Comparison of ENCODE assay signal across 1 cellular context in the genomic region with DNA sequence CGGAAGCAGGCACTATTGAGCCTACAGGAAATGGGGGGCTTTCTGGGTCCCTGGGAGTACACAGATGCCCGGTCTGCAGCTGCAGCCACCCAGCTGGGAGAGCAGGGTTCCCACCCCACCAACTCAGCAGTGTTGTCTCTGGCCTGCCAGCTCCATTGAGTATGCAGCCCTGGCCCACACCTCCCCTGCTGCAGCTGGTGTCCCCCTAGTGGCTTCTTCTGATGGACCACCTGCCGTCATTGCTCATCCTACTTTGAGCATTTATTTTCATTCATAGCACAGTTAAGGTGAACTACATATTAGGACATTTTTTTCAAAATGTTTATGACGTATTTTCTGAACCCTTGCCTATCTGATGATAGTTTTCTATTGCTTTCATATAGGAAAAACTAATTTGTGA.
TF ChIP-seq lines count a peak whose summit lies in the region.

No MANE protein-coding gene starts in this region.

TF ChIP-seq in GM23338, 12 proteins besides CTCF, POLR2A, EP300 and RAD21 (continued from another document):
- TF ChIP-seq, protein P1, sequence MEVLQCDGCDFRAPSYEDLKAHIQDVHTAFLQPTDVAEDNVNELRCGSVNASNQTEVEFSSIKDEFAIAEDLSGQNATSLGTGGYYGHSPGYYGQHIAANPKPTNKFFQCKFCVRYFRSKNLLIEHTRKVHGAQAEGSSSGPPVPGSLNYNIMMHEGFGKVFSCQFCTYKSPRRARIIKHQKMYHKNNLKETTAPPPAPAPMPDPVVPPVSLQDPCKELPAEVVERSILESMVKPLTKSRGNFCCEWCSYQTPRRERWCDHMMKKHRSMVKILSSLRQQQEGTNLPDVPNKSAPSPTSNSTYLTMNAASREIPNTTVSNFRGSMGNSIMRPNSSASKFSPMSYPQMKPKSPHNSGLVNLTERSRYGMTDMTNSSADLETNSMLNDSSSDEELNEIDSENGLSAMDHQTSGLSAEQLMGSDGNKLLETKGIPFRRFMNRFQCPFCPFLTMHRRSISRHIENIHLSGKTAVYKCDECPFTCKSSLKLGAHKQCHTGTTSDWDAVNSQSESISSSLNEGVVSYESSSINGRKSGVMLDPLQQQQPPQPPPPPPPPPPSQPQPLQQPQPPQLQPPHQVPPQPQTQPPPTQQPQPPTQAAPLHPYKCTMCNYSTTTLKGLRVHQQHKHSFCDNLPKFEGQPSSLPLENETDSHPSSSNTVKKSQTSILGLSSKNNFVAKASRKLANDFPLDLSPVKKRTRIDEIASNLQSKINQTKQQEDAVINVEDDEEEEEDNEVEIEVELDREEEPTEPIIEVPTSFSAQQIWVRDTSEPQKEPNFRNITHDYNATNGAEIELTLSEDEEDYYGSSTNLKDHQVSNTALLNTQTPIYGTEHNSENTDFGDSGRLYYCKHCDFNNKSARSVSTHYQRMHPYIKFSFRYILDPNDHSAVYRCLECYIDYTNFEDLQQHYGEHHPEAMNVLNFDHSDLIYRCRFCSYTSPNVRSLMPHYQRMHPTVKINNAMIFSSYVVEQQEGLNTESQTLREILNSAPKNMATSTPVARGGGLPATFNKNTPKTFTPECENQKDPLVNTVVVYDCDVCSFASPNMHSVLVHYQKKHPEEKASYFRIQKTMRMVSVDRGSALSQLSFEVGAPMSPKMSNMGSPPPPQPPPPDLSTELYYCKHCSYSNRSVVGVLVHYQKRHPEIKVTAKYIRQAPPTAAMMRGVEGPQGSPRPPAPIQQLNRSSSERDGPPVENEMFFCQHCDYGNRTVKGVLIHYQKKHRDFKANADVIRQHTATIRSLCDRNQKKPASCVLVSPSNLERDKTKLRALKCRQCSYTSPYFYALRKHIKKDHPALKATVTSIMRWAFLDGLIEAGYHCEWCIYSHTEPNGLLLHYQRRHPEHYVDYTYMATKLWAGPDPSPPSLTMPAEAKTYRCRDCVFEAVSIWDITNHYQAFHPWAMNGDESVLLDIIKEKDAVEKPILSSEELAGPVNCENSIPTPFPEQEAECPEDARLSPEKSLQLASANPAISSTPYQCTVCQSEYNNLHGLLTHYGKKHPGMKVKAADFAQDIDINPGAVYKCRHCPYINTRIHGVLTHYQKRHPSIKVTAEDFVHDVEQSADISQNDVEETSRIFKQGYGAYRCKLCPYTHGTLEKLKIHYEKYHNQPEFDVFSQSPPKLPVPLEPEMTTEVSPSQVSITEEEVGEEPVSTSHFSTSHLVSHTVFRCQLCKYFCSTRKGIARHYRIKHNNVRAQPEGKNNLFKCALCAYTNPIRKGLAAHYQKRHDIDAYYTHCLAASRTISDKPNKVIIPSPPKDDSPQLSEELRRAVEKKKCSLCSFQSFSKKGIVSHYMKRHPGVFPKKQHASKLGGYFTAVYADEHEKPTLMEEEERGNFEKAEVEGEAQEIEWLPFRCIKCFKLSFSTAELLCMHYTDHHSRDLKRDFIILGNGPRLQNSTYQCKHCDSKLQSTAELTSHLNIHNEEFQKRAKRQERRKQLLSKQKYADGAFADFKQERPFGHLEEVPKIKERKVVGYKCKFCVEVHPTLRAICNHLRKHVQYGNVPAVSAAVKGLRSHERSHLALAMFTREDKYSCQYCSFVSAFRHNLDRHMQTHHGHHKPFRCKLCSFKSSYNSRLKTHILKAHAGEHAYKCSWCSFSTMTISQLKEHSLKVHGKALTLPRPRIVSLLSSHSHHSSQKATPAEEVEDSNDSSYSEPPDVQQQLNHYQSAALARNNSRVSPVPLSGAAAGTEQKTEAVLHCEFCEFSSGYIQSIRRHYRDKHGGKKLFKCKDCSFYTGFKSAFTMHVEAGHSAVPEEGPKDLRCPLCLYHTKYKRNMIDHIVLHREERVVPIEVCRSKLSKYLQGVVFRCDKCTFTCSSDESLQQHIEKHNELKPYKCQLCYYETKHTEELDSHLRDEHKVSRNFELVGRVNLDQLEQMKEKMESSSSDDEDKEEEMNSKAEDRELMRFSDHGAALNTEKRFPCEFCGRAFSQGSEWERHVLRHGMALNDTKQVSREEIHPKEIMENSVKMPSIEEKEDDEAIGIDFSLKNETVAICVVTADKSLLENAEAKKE (CRISPR knock-in tag; IDR thresholded peaks at IDR 0.05): no peak
- TF ChIP-seq CREB1 (CRISPR knock-in tag; IDR thresholded peaks at IDR 0.05; ENCODE audit: low read depth): no peak
- TF ChIP-seq NANOG (IDR thresholded peaks at IDR 0.05; ENCODE audit: borderline replicate concordance): no peak
